Comparison of ENCODE assay signal across 19 cellular contexts in genomic region chr14:89067293-89067972, GRCh38.
DNase-seq lines count a peak whose midpoint lies in the region; ATAC-seq and TF ChIP-seq lines count a peak whose summit lies in the region.
"Had no signal": no experiment of that assay in that cellular context is flagged by ENCODE, and none has a peak within 500 bp of the region (broad histone marks: within the 10 kb centered on the region; RNA-seq: fewer than 3 reads in every experiment).

No MANE protein-coding gene starts in this region.

- H3K79me2 ChIP-seq in neural progenitor cell (ENCODE audit: low read depth): no peaks in the 10 kb centered on the region

- DNase-seq in activated T-cell treated with anti-CD3 and anti-CD28 coated beads, Interleukin-2, amount 50 U/mL, for 4 hours: no peak
- no peak for DNase-seq in activated T-cell treated with anti-CD3 and anti-CD28 coated beads, Interleukin-2, amount 50 U/mL, for 1 hour
- DNase-seq in activated CD8-positive, alpha-beta T cell treated with anti-CD3 and anti-CD28 coated beads, Interleukin-2, amount 10 ng/mL, durations not matched to agents 7 days and 5 days: peak; percentile 46
- DNase-seq in neural progenitor cell (ENCODE audit: low spot score) (no peak), Peyer's patch (no peak), anterior cingulate cortex (lab: John Stamatoyannopoulos, UW) (no peak)
- DNase-seq: ACHN; activated effector memory CD4-positive, alpha-beta T cell treated with anti-CD3 and anti-CD28 coated beads, Interleukin-2, amount 50 U/mL, for 16 hours; DMS79; head of caudate nucleus; KG1; NCI-H1092; NCI-H2081 treated with DMSO at 0.1 percent for 48 hours; NCI-H510A; SW 1271 had no signal

- H3K27me3 Mint-ChIP-seq in activated T-cell treated with anti-CD3 and anti-CD28 coated beads, Interleukin-2, amount 50 U/mL, for 4 hours (ENCODE audit: low read depth): peaks cover 26% of the 10 kb centered on the region
- H3K27me3 Mint-ChIP-seq in activated CD8-positive, alpha-beta T cell treated with anti-CD3 and anti-CD28 coated beads, Interleukin-2, amount 10 ng/mL, durations not matched to agents 7 days and 5 days (ENCODE audit: low read depth): peaks cover 23% of the 10 kb centered on the region
- no peaks in the 10 kb centered on the region for H3K27me3 Mint-ChIP-seq in neural progenitor cell (ENCODE audit: insufficient read depth, low read depth)

- TF ChIP-seq CTCF in neural progenitor cell (IDR thresholded peaks at IDR 0.05): no peak
- TF ChIP-seq CTCF in Peyer's patch (IDR thresholded peaks at IDR 0.05): no peak

- H3K4me3 Mint-ChIP-seq in activated T-cell treated with anti-CD3 and anti-CD28 coated beads, Interleukin-2, amount 50 U/mL, for 4 hours: no peak overlapping the region
- H3K4me3 Mint-ChIP-seq in activated CD8-positive, alpha-beta T cell treated with anti-CD3 and anti-CD28 coated beads, Interleukin-2, amount 10 ng/mL, durations not matched to agents 7 days and 5 days: no peak overlapping the region
- H3K4me3 Mint-ChIP-seq in neural progenitor cell: no peak overlapping the region

- peak overlapping the region; percentile 42 for H2AFZ ChIP-seq in neural progenitor cell (replicated peaks)

- peaks cover 4% of the 10 kb centered on the region for H3K9me3 Mint-ChIP-seq in activated T-cell treated with anti-CD3 and anti-CD28 coated beads, Interleukin-2, amount 50 U/mL, for 4 hours
- no peaks in the 10 kb centered on the region for H3K9me3 Mint-ChIP-seq in activated CD8-positive, alpha-beta T cell treated with anti-CD3 and anti-CD28 coated beads, Interleukin-2, amount 10 ng/mL, durations not matched to agents 7 days and 5 days (ENCODE audit: insufficient read depth)
- no peaks in the 10 kb centered on the region for H3K9me3 Mint-ChIP-seq in neural progenitor cell

- H3K36me3 ChIP-seq in neural progenitor cell (no peaks in the 10 kb centered on the region), Peyer's patch (no peaks in the 10 kb centered on the region)
- H3K36me3 ChIP-seq: right atrium auricular region, thoracic aorta had no signal

- peaks cover 15% of the 10 kb centered on the region for H3K4me1 Mint-ChIP-seq in activated T-cell treated with anti-CD3 and anti-CD28 coated beads, Interleukin-2, amount 50 U/mL, for 4 hours (ENCODE audit: low read depth)
- peaks cover 15% of the 10 kb centered on the region for H3K4me1 Mint-ChIP-seq in activated CD8-positive, alpha-beta T cell treated with anti-CD3 and anti-CD28 coated beads, Interleukin-2, amount 10 ng/mL, durations not matched to agents 7 days and 5 days (ENCODE audit: low read depth)
- H3K4me1 Mint-ChIP-seq in neural progenitor cell: no peaks in the 10 kb centered on the region

- H4K20me1 ChIP-seq in neural progenitor cell (ENCODE audit: low read depth): no peaks in the 10 kb centered on the region

- no peak overlapping the region for H3K4me2 ChIP-seq in neural progenitor cell

- no peak for TF ChIP-seq POLR2A in Peyer's patch (IDR thresholded peaks at IDR 0.05)

- H3F3A ChIP-seq in neural progenitor cell (ENCODE audit: low read depth): no peaks in the 10 kb centered on the region

- POLR2A ChIA-PET in activated CD8-positive, alpha-beta T cell treated with anti-CD3 and anti-CD28 coated beads, Interleukin-2, amount 10 ng/mL, durations not matched to agents 7 days and 5 days (lab: Charles Lee): no interaction called here

- H3K9ac ChIP-seq in neural progenitor cell: no peak overlapping the region

- H3K27ac Mint-ChIP-seq in activated CD8-positive, alpha-beta T cell treated with anti-CD3 and anti-CD28 coated beads, Interleukin-2, amount 10 ng/mL, durations not matched to agents 7 days and 5 days: no peak overlapping the region
- no peak overlapping the region for H3K27ac Mint-ChIP-seq in neural progenitor cell

- H3K4me3 ChIP-seq in neural progenitor cell (no peak overlapping the region), Peyer's patch (no peak overlapping the region)
- H3K4me3 ChIP-seq: right atrium auricular region, thoracic aorta had no signal

- H3K9me3 ChIP-seq in neural progenitor cell (ENCODE audit: low read depth) (no peaks in the 10 kb centered on the region), Peyer's patch (no peaks in the 10 kb centered on the region)
- H3K9me3 ChIP-seq: right atrium auricular region, thoracic aorta had no signal

- H3K27me3 ChIP-seq in neural progenitor cell: no peaks in the 10 kb centered on the region
- no peaks in the 10 kb centered on the region for H3K27me3 ChIP-seq in Peyer's patch
- H3K27me3 ChIP-seq: right atrium auricular region had no signal

- H3K27ac ChIP-seq in neural progenitor cell (no peak overlapping the region), Peyer's patch (no peak overlapping the region)
- H3K27ac ChIP-seq: right atrium auricular region, thoracic aorta had no signal

- no peaks in the 10 kb centered on the region for H3K36me3 Mint-ChIP-seq in activated T-cell treated with anti-CD3 and anti-CD28 coated beads, Interleukin-2, amount 50 U/mL, for 4 hours (ENCODE audit: insufficient read depth)
- H3K36me3 Mint-ChIP-seq in activated CD8-positive, alpha-beta T cell treated with anti-CD3 and anti-CD28 coated beads, Interleukin-2, amount 10 ng/mL, durations not matched to agents 7 days and 5 days (ENCODE audit: low read depth): no peaks in the 10 kb centered on the region
- no peaks in the 10 kb centered on the region for H3K36me3 Mint-ChIP-seq in neural progenitor cell

- no peaks in the 10 kb centered on the region for H3K4me1 ChIP-seq in neural progenitor cell
- no peaks in the 10 kb centered on the region for H3K4me1 ChIP-seq in Peyer's patch
- H3K4me1 ChIP-seq: right atrium auricular region had no signal

- ATAC-seq in activated T-cell treated with anti-CD3 and anti-CD28 coated beads, Interleukin-2, amount 50 U/mL, for 4 hours: peak; percentile 83 to 93
- ATAC-seq in GM18502 (IDR thresholded peaks at IDR 0.05; ENCODE audit: poor library complexity, unreplicated experiment): peak; percentile 55
- peak; percentile 90 for ATAC-seq in activated CD8-positive, alpha-beta T cell treated with anti-CD3 and anti-CD28 coated beads, Interleukin-2, amount 10 ng/mL, durations not matched to agents 7 days and 5 days
- ATAC-seq in GM21576 (IDR thresholded peaks at IDR 0.05; ENCODE audit: unreplicated experiment): no peak

- CTCF ChIA-PET in activated CD8-positive, alpha-beta T cell treated with anti-CD3 and anti-CD28 coated beads, Interleukin-2, amount 10 ng/mL, durations not matched to agents 7 days and 5 days (lab: Charles Lee): interaction anchor here (1.0 kb wide), 1 partner anchor 848 kb away, joined by 3 read pairs; no protein-coding TSS in a partner anchor
